8 cellular contexts compared by ENCODE assay signal in the genomic region with DNA sequence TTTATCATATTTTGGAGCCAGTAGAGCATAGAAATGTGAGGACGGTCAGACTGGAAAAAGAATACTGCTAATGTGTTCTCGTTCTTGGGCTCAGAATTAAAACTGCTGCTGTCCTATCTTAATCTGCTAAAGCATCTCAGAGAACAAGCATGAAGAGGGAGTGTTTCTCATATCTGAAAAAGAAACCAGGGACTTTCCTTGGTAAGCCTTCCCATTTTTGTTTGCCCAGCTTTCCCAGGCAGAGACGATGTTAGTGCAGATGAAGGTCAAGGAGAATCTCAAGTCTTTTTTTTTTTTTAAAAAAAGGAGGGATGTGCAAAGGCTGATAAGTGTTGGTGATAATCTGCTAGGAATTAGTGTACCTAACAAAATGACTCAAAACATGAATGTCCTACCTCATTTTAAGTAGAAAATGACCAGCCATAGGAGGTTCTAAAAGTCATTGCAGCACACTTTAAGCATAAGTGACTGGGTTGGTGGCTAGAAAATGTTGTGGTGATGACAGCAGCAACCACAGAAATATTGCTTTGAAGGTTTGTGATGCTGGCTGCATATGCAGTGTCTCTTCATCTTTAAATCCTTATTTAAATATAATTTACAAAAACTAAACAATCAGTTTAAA. TPM values are rescaled to one million over a fixed set of nuclear protein-coding genes. Genes with fewer than 3 reads are reported as not detected.
DNase-seq lines count a peak whose midpoint lies in the region; ATAC-seq and TF ChIP-seq lines count a peak whose summit lies in the region.

No MANE protein-coding gene starts in this region.

- in situ Hi-C loops in GM13976 (cut with MboI; ENCODE audit: low sequenced_read_pairs, unreplicated experiment) (no loop called here), G401 (cut with HindIII; ENCODE audit: low sequenced_read_pairs) (no loop called here)

- H3K9ac ChIP-seq in mucosa of rectum (ENCODE audit: low read depth in 1 of 2, low read length in 2 of 2): peak overlapping the region; percentile 3 to 20

- peaks cover 7 to 22% of the 10 kb centered on the region in 2 donors for H3K4me1 ChIP-seq in mucosa of rectum (ENCODE audit: control insufficient read depth in 2 of 2, insufficient read depth in 2 of 2, low read length in 2 of 2)

- H3K27me3 ChIP-seq in mucosa of rectum (ENCODE audit: control insufficient read depth in 2 of 2, insufficient read depth in 2 of 2, low read length in 2 of 2): no peaks in the 10 kb centered on the region

- TF ChIP-seq CTCF in GM13976 (IDR thresholded peaks at IDR 0.05; ENCODE audit: borderline replicate concordance, control extremely low read depth, extremely low read depth, insufficient read depth, missing control alignments): no peak

- no peaks in the 10 kb centered on the region for H3K9me3 ChIP-seq in mucosa of rectum (ENCODE audit: control insufficient read depth in 2 of 2, low read length in 2 of 2)

- H3K27ac ChIP-seq in mucosa of rectum (ENCODE audit: low read depth in 2 of 2, low read length in 2 of 2): peak overlapping the region; percentile 54 to 56

- H3K4me3 ChIP-seq in mucosa of rectum (ENCODE audit: low read length in 2 of 2): peak overlapping the region in 1 of 2 donors; percentile 87

- no peaks in the 10 kb centered on the region for H3K36me3 ChIP-seq in mucosa of rectum (ENCODE audit: control insufficient read depth in 2 of 2, insufficient read depth in 2 of 2, low read length in 2 of 2)

- ATAC-seq in GM21529 (IDR thresholded peaks at IDR 0.05; ENCODE audit: unreplicated experiment): peak; percentile 56

- peak; percentile 53 for DNase-seq in GM13976 (ENCODE audit: low spot score)
- DNase-seq in NCI-H69 (lab: John Stamatoyannopoulos, UW): peak; percentile 21
- DNase-seq in NCI-H2081 treated with DMSO at 0.1 percent for 48 hours (lab: John Stamatoyannopoulos, UW): no peak
- no peak for DNase-seq in midbrain (lab: John Stamatoyannopoulos, UW)
- no peak for DNase-seq in G401 (ENCODE audit: low spot score)
- DNase-seq in activated CD8-positive, alpha-beta memory T cell treated with anti-CD3 and anti-CD28 coated beads for 24 hours: no peak

RNA-seq across cellular contexts. Expression of gene CMSS1, which starts 55.1 kb away (rescaled TPM):
- total RNA-seq in G401 (2014; rRNA removed; shearing (Covaris generic)): 35.7 and 37.9 TPM in 2 replicates

Comparison
In these comparisons a context has a peak if more than half of its experiments do, and no peak if none do; other contexts are left out.
1. DNase-seq: peak in GM13976 (single experiment) and NCI-H69 (single experiment); none in NCI-H2081 treated with DMSO at 0.1 percent for 48 hours (single experiment), midbrain (single experiment), G401 (single experiment) and activated CD8-positive, alpha-beta memory T cell treated with anti-CD3 and anti-CD28 coated beads for 24 hours (single experiment).